Comparison of ENCODE assay signal across 1 cellular context in the genomic region with DNA sequence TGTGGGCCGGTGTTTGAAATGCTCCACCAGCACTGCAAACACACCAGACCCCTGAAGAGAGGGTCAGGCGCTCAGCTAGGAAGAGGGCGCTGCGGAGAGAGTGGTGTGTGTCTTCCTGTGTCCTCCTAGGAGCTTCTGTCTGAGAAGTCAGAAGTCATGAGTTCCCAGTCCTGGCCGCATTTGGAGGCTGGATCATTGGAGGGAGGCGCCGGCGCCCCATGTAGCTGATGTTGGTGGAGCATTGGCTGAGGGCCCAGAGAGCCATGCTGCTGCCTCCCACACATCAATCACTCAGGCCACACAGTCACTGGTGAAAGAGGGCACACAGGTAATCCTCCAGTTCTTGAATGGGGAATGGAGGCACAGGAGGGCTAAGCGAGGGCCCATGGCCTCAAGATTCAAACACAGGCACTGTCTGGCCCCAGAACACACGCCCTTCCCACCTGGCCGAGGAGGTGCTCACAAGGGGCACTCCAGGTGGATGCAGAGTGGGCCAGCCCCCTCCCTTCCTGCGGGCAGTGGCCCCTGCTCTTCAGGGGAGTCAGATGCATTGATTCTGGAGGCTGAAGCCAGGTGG.
TF ChIP-seq lines count a peak whose summit lies in the region.

No MANE protein-coding gene starts in this region.

TF ChIP-seq in IMR-90, 13 proteins besides CTCF, POLR2A, EP300 and RAD21 (continued from another document):
- TF ChIP-seq ELK1 (IDR thresholded peaks at IDR 0.05; ENCODE audit: borderline replicate concordance, low read depth, low read length) (no peak), CEBPB (IDR thresholded peaks at IDR 0.05; ENCODE audit: low read depth, low read length) (no peak), MXI1 (IDR thresholded peaks at IDR 0.05; ENCODE audit: borderline replicate concordance, low read depth, low read length) (no peak), SMC3 (IDR thresholded peaks at IDR 0.05; ENCODE audit: low read depth, low read length) (no peak), MAFK (IDR thresholded peaks at IDR 0.05; ENCODE audit: low read depth, low read length) (no peak), FOS (IDR thresholded peaks at IDR 0.05; ENCODE audit: low read depth, low read length) (no peak), MAZ (IDR thresholded peaks at IDR 0.05; ENCODE audit: borderline replicate concordance, low read depth, low read length) (no peak), RFX5 (IDR thresholded peaks at IDR 0.05; ENCODE audit: low read depth, low read length) (no peak), CHD1 (IDR thresholded peaks at IDR 0.05; ENCODE audit: low read depth, low read length) (no peak), RCOR1 (IDR thresholded peaks at IDR 0.05; ENCODE audit: insufficient replicate concordance, low read length) (no peak)
- TF ChIP-seq, protein P1, sequence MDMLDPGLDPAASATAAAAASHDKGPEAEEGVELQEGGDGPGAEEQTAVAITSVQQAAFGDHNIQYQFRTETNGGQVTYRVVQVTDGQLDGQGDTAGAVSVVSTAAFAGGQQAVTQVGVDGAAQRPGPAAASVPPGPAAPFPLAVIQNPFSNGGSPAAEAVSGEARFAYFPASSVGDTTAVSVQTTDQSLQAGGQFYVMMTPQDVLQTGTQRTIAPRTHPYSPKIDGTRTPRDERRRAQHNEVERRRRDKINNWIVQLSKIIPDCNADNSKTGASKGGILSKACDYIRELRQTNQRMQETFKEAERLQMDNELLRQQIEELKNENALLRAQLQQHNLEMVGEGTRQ (IDR thresholded peaks at IDR 0.05; ENCODE audit: low read depth, low read length) = no peak
